In the genomic region with DNA sequence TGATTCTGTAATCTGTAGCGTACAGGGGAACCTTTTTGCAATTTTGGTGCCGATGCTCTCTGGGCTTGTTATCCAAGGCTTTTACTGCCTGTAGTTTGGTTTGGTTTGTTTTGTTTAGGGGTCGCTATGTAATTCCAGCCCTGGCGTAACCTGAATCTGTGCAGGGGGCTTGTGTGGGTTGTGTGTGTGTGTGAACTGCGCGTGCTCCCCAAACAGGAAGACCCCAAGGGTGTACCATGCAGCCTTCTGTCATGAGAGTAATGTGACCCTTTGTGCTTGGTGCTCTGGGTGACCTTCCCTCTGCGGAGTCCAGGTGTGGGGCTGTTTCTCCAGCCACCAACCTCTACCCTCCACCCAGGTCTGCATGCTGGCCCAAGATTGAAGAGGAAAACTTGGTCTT, we compare ENCODE assay signal across 29 cellular contexts.
"Had no signal": no experiment of that assay in that cellular context is flagged by ENCODE, and none has a peak within 500 bp of the region (broad histone marks: within the 10 kb centered on the region; RNA-seq: fewer than 3 reads in every experiment).

No MANE protein-coding gene starts in this region.

- H3K27me3 ChIP-seq: Peyer's patch had no signal

- H3K27ac ChIP-seq: brain microvascular endothelial cell, KMS-11, Peyer's patch, SJSA1 had no signal

- H3K4me1 ChIP-seq: Peyer's patch, SJSA1 had no signal

- H3K4me2 ChIP-seq: KMS-11, SK-N-SH had no signal

- H3K36me3 Mint-ChIP-seq: activated naive CD8-positive, alpha-beta T cell treated with anti-CD3 and anti-CD28 coated beads for 36 hours had no signal

- H3K4me1 Mint-ChIP-seq: activated CD4-positive, alpha-beta T cell treated with anti-CD3 and anti-CD28 coated beads, Interleukin-2, amount 10 ng/mL, durations not matched to agents 24 days and 14 days had no signal

- H3K9ac ChIP-seq: KMS-11, SK-N-SH had no signal

- H3K9me3 Mint-ChIP-seq: activated CD4-positive, alpha-beta T cell treated with anti-CD3 and anti-CD28 coated beads, Interleukin-2, amount 10 ng/mL, durations not matched to agents 24 days and 14 days; activated naive CD8-positive, alpha-beta T cell treated with anti-CD3 and anti-CD28 coated beads for 36 hours; T-helper 1 cell treated with Interleukin-12 subunit alpha and Interleukin-12 subunit beta and Interleukin-4 antibody, amounts not matched to agents 30 μg/mL and 1 μg/mL, for 36 hours; T-helper 2 cell treated with Interferon-gamma antibody and Interleukin-4, amounts not matched to agents 5 μg/mL and 100 μg/mL, for 36 hours had no signal

- H3K27ac Mint-ChIP-seq: activated CD4-positive, alpha-beta T cell treated with anti-CD3 and anti-CD28 coated beads, Interleukin-2, amount 10 ng/mL, durations not matched to agents 24 days and 14 days; activated CD8-positive, alpha-beta T cell treated with anti-CD3 and anti-CD28 coated beads, Interleukin-2, amount 10 ng/mL, durations not matched to agents 7 days and 5 days; activated naive CD8-positive, alpha-beta T cell treated with anti-CD3 and anti-CD28 coated beads for 36 hours; T-helper 1 cell treated with Interleukin-12 subunit alpha and Interleukin-12 subunit beta and Interleukin-4 antibody, amounts not matched to agents 30 μg/mL and 1 μg/mL, for 36 hours; T-helper 2 cell treated with Interferon-gamma antibody and Interleukin-4, amounts not matched to agents 5 μg/mL and 100 μg/mL, for 36 hours had no signal

- DNase-seq: activated CD4-positive, alpha-beta T cell treated with anti-CD3 and anti-CD28 coated beads, Interleukin-2, amount 10 ng/mL, durations not matched to agents 24 days and 14 days; activated CD4-positive, alpha-beta T cell treated with anti-CD3 and anti-CD28 coated beads, Interleukin-2, amount 50 U/mL, for 4 hours; activated CD8-positive, alpha-beta memory T cell treated with anti-CD3 and anti-CD28 coated beads, Interleukin-2, amount 50 U/mL, for 48 hours; activated CD8-positive, alpha-beta T cell treated with anti-CD3 and anti-CD28 coated beads, Interleukin-2, amount 10 ng/mL, durations not matched to agents 7 days and 5 days; activated effector memory CD4-positive, alpha-beta T cell treated with Interleukin-2 at 50 U/mL for 16 hours; activated naive CD4-positive, alpha-beta T cell treated with anti-CD3 and anti-CD28 coated beads, Interleukin-2, amount 50 U/mL, for 16 hours; activated naive CD8-positive, alpha-beta T cell treated with anti-CD3 and anti-CD28 coated beads for 36 hours; activated T-cell treated with anti-CD3 and anti-CD28 coated beads, Interleukin-2, amount 50 U/mL, for 48 hours; amniotic stem cell; aorta; brain microvascular endothelial cell; central memory CD4-positive, alpha-beta T cell; MM.1S; MV-4-11; NCI-H1092; NCI-H1436 treated with DMSO at 0.1 percent for 48 hours; NCI-H1694 treated with DMSO at 0.1 percent for 48 hours; NCI-H2029; NCI-H345; NCI-H524 treated with DMSO at 0.1 percent for 48 hours; PC-3; Peyer's patch; RPMI8226; SHP77 treated with DMSO at 0.1 percent for 48 hours; SK-N-SH had no signal

- H3K4me3 Mint-ChIP-seq: activated CD4-positive, alpha-beta T cell treated with anti-CD3 and anti-CD28 coated beads, Interleukin-2, amount 10 ng/mL, durations not matched to agents 24 days and 14 days; activated CD8-positive, alpha-beta T cell treated with anti-CD3 and anti-CD28 coated beads, Interleukin-2, amount 10 ng/mL, durations not matched to agents 7 days and 5 days; activated naive CD8-positive, alpha-beta T cell treated with anti-CD3 and anti-CD28 coated beads for 36 hours; T-helper 1 cell treated with Interleukin-12 subunit alpha and Interleukin-12 subunit beta and Interleukin-4 antibody, amounts not matched to agents 30 μg/mL and 1 μg/mL, for 36 hours; T-helper 2 cell treated with Interferon-gamma antibody and Interleukin-4, amounts not matched to agents 5 μg/mL and 100 μg/mL, for 36 hours had no signal

- H3K9me3 ChIP-seq: Peyer's patch, SJSA1, SK-N-SH had no signal
